9 cellular contexts compared by ENCODE assay signal in the genomic region with DNA sequence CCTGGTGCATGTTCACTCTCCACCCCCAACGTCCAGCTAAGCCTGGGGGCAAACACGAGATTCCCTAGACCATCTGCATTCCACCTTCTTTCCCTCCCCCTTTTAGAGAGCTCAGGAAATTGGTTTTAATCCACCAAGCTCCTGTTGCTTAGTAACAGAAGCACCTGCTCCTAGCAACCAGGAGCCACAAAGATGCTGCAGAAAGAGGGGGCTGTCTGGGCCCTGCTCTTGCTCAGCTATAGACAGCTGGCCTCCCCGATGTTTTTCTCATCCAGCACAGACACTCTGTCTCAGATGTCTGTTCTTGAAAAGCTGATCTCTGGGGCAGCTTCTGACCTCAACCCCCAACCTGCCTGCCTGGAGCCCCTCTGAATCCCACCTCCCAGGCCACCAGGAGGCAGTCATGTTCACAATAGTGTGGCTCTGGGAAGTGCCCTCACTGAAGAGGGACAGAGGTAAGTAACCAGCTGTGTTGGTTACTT.
DNase-seq lines count a peak whose midpoint lies in the region; ATAC-seq, FAIRE-seq and TF ChIP-seq lines count a peak whose summit lies in the region.
"Had no signal": no experiment of that assay in that cellular context is flagged by ENCODE, and none has a peak within 500 bp of the region (broad histone marks: within the 10 kb centered on the region; RNA-seq: fewer than 3 reads in every experiment).

No MANE protein-coding gene starts in this region.

- ATAC-seq in A549 (peak; percentile 39 to 68; a peak in 4 of 6 replicates), GM23338 (peak; percentile 89), foreskin keratinocyte (no peak), GM21381 (IDR thresholded peaks at IDR 0.05; ENCODE audit: unreplicated experiment) (no peak)

- H3K9me3 Mint-ChIP-seq in GM23338 = no peaks in the 10 kb centered on the region
- H3K9me3 Mint-ChIP-seq: CD4-positive, alpha-beta memory T cell had no signal

- peak overlapping the region; percentile 83 for H3K27ac Mint-ChIP-seq in GM23338
- H3K27ac Mint-ChIP-seq: CD4-positive, alpha-beta memory T cell had no signal

- H2AFZ ChIP-seq in GM23338 = no peak overlapping the region
- H2AFZ ChIP-seq in SK-N-SH (ENCODE audit: low read depth) = no peak overlapping the region
- no peak overlapping the region for H2AFZ ChIP-seq in MM.1S (ENCODE audit: low read length)

- POLR2A ChIA-PET in A549 (lab: Yijun Ruan, JAX) (no interaction called here), SK-N-SH (lab: Yijun Ruan, JAX) (no interaction called here), HEK293T (lab: Yijun Ruan, JAX) (interaction anchor here (1.0 kb wide), 1 partner anchor 41 kb away, joined by 3 read pairs; no protein-coding TSS in a partner anchor)

- H3K4me2 ChIP-seq in A549 (no peak overlapping the region), GM23338 (peak overlapping the region; percentile 31; the same call in 1 of the 2 replicates), SK-N-SH (no peak overlapping the region), MM.1S (ENCODE audit: low read depth, low read length) (no peak overlapping the region)

- H3K4me1 ChIP-seq in A549 = no peaks in the 10 kb centered on the region
- H3K4me1 ChIP-seq in GM23338 (ENCODE audit: insufficient read depth) = peaks cover 35% of the 10 kb centered on the region
- H3K4me1 ChIP-seq in SK-N-SH (ENCODE audit: control insufficient read depth in 1 of 2, insufficient read depth in 2 of 2, low read depth in 1 of 2, low read length in 1 of 2) = peaks cover 0 to 8% of the 10 kb centered on the region in 2 experiments; a peak in 1 of 4 replicates
- no peaks in the 10 kb centered on the region for H3K4me1 ChIP-seq in foreskin keratinocyte
- H3K4me1 ChIP-seq in MM.1S (ENCODE audit: low read length) = no peaks in the 10 kb centered on the region
- no peaks in the 10 kb centered on the region for H3K4me1 ChIP-seq in effector memory CD4-positive, alpha-beta T cell (ENCODE audit: control insufficient read depth, insufficient read depth, low read length, poor library complexity, severe bottlenecking)

- H3K27ac ChIP-seq in A549 = no peak overlapping the region
- no peak overlapping the region for H3K27ac ChIP-seq in GM23338 (ENCODE audit: low read depth)
- H3K27ac ChIP-seq in SK-N-SH (ENCODE audit: low read depth in 2 of 2, low read length in 1 of 2) = no peak overlapping the region
- no peak overlapping the region for H3K27ac ChIP-seq in foreskin keratinocyte
- no peak overlapping the region for H3K27ac ChIP-seq in MM.1S (ENCODE audit: low read length)
- H3K27ac ChIP-seq in effector memory CD4-positive, alpha-beta T cell (ENCODE audit: insufficient read depth, low read length, poor library complexity, severe bottlenecking) = no peak overlapping the region

- H3K4me3 Mint-ChIP-seq in GM23338 = peak overlapping the region; percentile 40; the same call in 2 of the 3 replicates
- H3K4me3 Mint-ChIP-seq: CD4-positive, alpha-beta memory T cell had no signal

- WGBS in A549 (ENCODE audit: missing lambda C conversion rate) = 54% methylated on average over 3 of the region's 3 CpGs
- WGBS in SK-N-SH (ENCODE audit: low lambda C conversion rate) = 20% methylated on average over 3 of the region's 3 CpGs

- CTCF ChIA-PET in A549 (lab: Yijun Ruan, JAX) = interaction anchor here (1.0 to 1.4 kb wide), 2 partner anchors 9 to 10 kb away, joined by 3 to 5 read pairs; no protein-coding TSS in a partner anchor
- CTCF ChIA-PET in SK-N-SH (lab: Yijun Ruan, JAX) = interaction anchor here (0.5 to 2.7 kb wide), 13 partner anchors 9 to 492 kb away, joined by 3 to 36 read pairs (median 4); no protein-coding TSS in a partner anchor
- CTCF ChIA-PET in HEK293T (lab: Yijun Ruan, JAX) = interaction anchor here (0.7 to 1.2 kb wide), 5 partner anchors 9 to 113 kb away, joined by 3 to 7 read pairs (median 3); no protein-coding TSS in a partner anchor

- H3K27me3 ChIP-seq in GM23338 (ENCODE audit: insufficient read depth) = no peaks in the 10 kb centered on the region
- no peaks in the 10 kb centered on the region for H3K27me3 ChIP-seq in SK-N-SH (ENCODE audit: insufficient read depth)
- H3K27me3 ChIP-seq in foreskin keratinocyte = no peaks in the 10 kb centered on the region
- no peaks in the 10 kb centered on the region for H3K27me3 ChIP-seq in MM.1S (replicated peaks; ENCODE audit: insufficient read depth, low read length)
- H3K27me3 ChIP-seq in effector memory CD4-positive, alpha-beta T cell (replicated peaks; ENCODE audit: control insufficient read depth, insufficient read depth, low read length, poor library complexity, severe bottlenecking) = no peaks in the 10 kb centered on the region

- no peak overlapping the region for H3K9ac ChIP-seq in SK-N-SH
- H3K9ac ChIP-seq in MM.1S (ENCODE audit: low read length) = no peak overlapping the region

- H3K79me2 ChIP-seq in GM23338 (replicated peaks; ENCODE audit: insufficient read depth) (no peaks in the 10 kb centered on the region), SK-N-SH (ENCODE audit: insufficient read depth) (no peaks in the 10 kb centered on the region), MM.1S (ENCODE audit: low read length) (no peaks in the 10 kb centered on the region)

- H3K9me3 ChIP-seq in A549 = no peaks in the 10 kb centered on the region
- H3K9me3 ChIP-seq in SK-N-SH = no peaks in the 10 kb centered on the region
- H3K9me3 ChIP-seq in MM.1S (replicated peaks; ENCODE audit: insufficient read depth, low read length) = no peaks in the 10 kb centered on the region
- H3K9me3 ChIP-seq in effector memory CD4-positive, alpha-beta T cell (ENCODE audit: control insufficient read depth, low read length) = no peaks in the 10 kb centered on the region

- H3K36me3 ChIP-seq in GM23338 (ENCODE audit: insufficient read depth) (no peaks in the 10 kb centered on the region), SK-N-SH (replicated peaks in 1 of 2; ENCODE audit: control insufficient read depth in 1 of 2, insufficient read depth in 2 of 2, low read length in 1 of 2) (no peaks in the 10 kb centered on the region), MM.1S (replicated peaks; ENCODE audit: insufficient read depth, low read length) (no peaks in the 10 kb centered on the region)
- H3K36me3 ChIP-seq in effector memory CD4-positive, alpha-beta T cell (ENCODE audit: control insufficient read depth, insufficient read depth, low read length) = no peaks in the 10 kb centered on the region

- peaks cover 1% of the 10 kb centered on the region for H3K27me3 Mint-ChIP-seq in GM23338 (ENCODE audit: insufficient read depth, low read depth, poor library complexity)
- H3K27me3 Mint-ChIP-seq: CD4-positive, alpha-beta memory T cell had no signal

- no peaks in the 10 kb centered on the region for H3K36me3 Mint-ChIP-seq in GM23338 (ENCODE audit: low read depth)
- H3K36me3 Mint-ChIP-seq: CD4-positive, alpha-beta memory T cell had no signal

- FAIRE-seq in A549 (lab: Jason Lieb, UNC) = no peak

- H3F3A ChIP-seq in GM23338 (replicated peaks; ENCODE audit: low read depth) = no peaks in the 10 kb centered on the region
- H3F3A ChIP-seq in SK-N-SH (replicated peaks; ENCODE audit: insufficient read depth) = no peaks in the 10 kb centered on the region
- no peaks in the 10 kb centered on the region for H3F3A ChIP-seq in MM.1S (ENCODE audit: insufficient read depth, low read length)

- TF ChIP-seq CTCF in A549 (IDR thresholded peaks at IDR 0.05) (no peak), GM23338 (conservative IDR thresholded peaks at IDR 0.05; ENCODE audit: low read depth in 2 of 2) (peak; percentile 50 to 59), SK-N-SH (IDR thresholded peaks at IDR 0.05) (peak; percentile 23; the same call in 1 of the 2 replicates), foreskin keratinocyte (conservative IDR thresholded peaks at IDR 0.05) (peak; percentile 7), MM.1S (IDR thresholded peaks at IDR 0.05; ENCODE audit: low read length) (no peak)

- TF ChIP-seq RAD21 in A549 (conservative IDR thresholded peaks at IDR 0.05 in 1 of 2, IDR thresholded peaks at IDR 0.05 in 1 of 2) = no peak
- peak; percentile 55 for TF ChIP-seq RAD21 in SK-N-SH (IDR thresholded peaks at IDR 0.05; ENCODE audit: low read length)

- peak in 1 of 2 experiments; percentile 1 for DNase-seq in A549 (ENCODE audit: low read depth in 1 of 2, low spot score in 1 of 2)
- DNase-seq in GM23338 (ENCODE audit: low spot score) = peak; percentile 66
- peak; percentile 16 for DNase-seq in SK-N-SH
- DNase-seq in foreskin keratinocyte = no peak
- DNase-seq in HEK293T (ENCODE audit: extremely low spot score) = no peak
- no peak for DNase-seq in MM.1S
- no peak for DNase-seq in effector memory CD4-positive, alpha-beta T cell

- peaks cover 32% of the 10 kb centered on the region for H3K4me1 Mint-ChIP-seq in GM23338
- H3K4me1 Mint-ChIP-seq: CD4-positive, alpha-beta memory T cell had no signal

- no peak for TF ChIP-seq POLR2A in A549 (IDR thresholded peaks at IDR 0.05; ENCODE audit: low read length)

- H3K9me2 ChIP-seq in GM23338 (ENCODE audit: insufficient read depth) = no peaks in the 10 kb centered on the region
- H3K9me2 ChIP-seq in SK-N-SH = no peaks in the 10 kb centered on the region
- H3K9me2 ChIP-seq in MM.1S (replicated peaks; ENCODE audit: insufficient read depth, low read length) = no peaks in the 10 kb centered on the region

- no peaks in the 10 kb centered on the region for H4K20me1 ChIP-seq in GM23338 (replicated peaks; ENCODE audit: insufficient read depth)
- no peaks in the 10 kb centered on the region for H4K20me1 ChIP-seq in SK-N-SH (ENCODE audit: insufficient read depth)
- H4K20me1 ChIP-seq in MM.1S (ENCODE audit: insufficient read depth, low read length) = no peaks in the 10 kb centered on the region

- TF ChIP-seq EP300 in A549 (IDR thresholded peaks at IDR 0.05) (no peak), SK-N-SH (IDR thresholded peaks at IDR 0.05; ENCODE audit: borderline replicate concordance in 1 of 2, low read depth in 1 of 2, low read length in 1 of 2) (no peak)

- H3K4me3 ChIP-seq in A549 (no peak overlapping the region), GM23338 (no peak overlapping the region), SK-N-SH (ENCODE audit: low read depth in 2 of 2, low read length in 1 of 2) (no peak overlapping the region), MM.1S (ENCODE audit: low read length) (no peak overlapping the region)
- no peak overlapping the region for H3K4me3 ChIP-seq in effector memory CD4-positive, alpha-beta T cell (ENCODE audit: insufficient read depth, low read depth, low read length, poor library complexity, severe bottlenecking)

TF ChIP-seq in A549, 52 proteins besides CTCF, POLR2A, EP300 and RAD21:
- TF ChIP-seq HOXB5 (CRISPR knock-in tag; IDR thresholded peaks at IDR 0.05) = no peak

TF ChIP-seq in SK-N-SH, 30 proteins besides CTCF, POLR2A, EP300 and RAD21 (continues in another document):
- no peak for TF ChIP-seq NRF1 (IDR thresholded peaks at IDR 0.05; ENCODE audit: low read depth, low read length)
- TF ChIP-seq, protein P1, sequence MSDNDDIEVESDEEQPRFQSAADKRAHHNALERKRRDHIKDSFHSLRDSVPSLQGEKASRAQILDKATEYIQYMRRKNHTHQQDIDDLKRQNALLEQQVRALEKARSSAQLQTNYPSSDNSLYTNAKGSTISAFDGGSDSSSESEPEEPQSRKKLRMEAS (IDR thresholded peaks at IDR 0.05; ENCODE audit: low read depth) = no peak

TF ChIP-seq in HEK293T, 16 proteins besides CTCF, POLR2A, EP300 and RAD21 (continues in another document):
- TF ChIP-seq LEF1 (IDR thresholded peaks at IDR 0.05; ENCODE audit: borderline replicate concordance) = no peak
- no peak for TF ChIP-seq FOXM1 (IDR thresholded peaks at IDR 0.05; ENCODE audit: borderline replicate concordance)
- no peak for TF ChIP-seq TARDBP (IDR thresholded peaks at IDR 0.05)
- TF ChIP-seq SP1 (IDR thresholded peaks at IDR 0.05) = no peak

Comparison
In these comparisons a context has a peak if more than half of its experiments do, and no peak if none do; other contexts are left out.
1. ATAC-seq: peak in A549 (2 of 2) and GM23338 (single experiment); none in foreskin keratinocyte (single experiment) and GM21381 (single experiment).
2. DNase-seq: peak in GM23338 (single experiment) and SK-N-SH (single experiment); none in foreskin keratinocyte (0 of 2), HEK293T (single experiment), MM.1S (single experiment) and effector memory CD4-positive, alpha-beta T cell (0 of 3).
3. CTCF ChIP-seq: peak in GM23338 (2 of 2), SK-N-SH (single experiment) and foreskin keratinocyte (single experiment); none in A549 (single experiment) and MM.1S (single experiment).